Comparison of ENCODE assay signal across 15 cellular contexts in genomic region chr12:1174659-1175058, GRCh38.
"Had no signal": no experiment of that assay in that cellular context is flagged by ENCODE, and none has a peak within 500 bp of the region (broad histone marks: within the 10 kb centered on the region; RNA-seq: fewer than 3 reads in every experiment).

No MANE protein-coding gene starts in this region.

- H3K27me3 Mint-ChIP-seq: activated B cell treated with CpG ODN at 0.5 μM for 24 hours; activated CD4-positive, alpha-beta T cell treated with anti-CD3 and anti-CD28 coated beads, Interleukin-2, amount 10 ng/mL, durations not matched to agents 7 days and 5 days; activated naive CD4-positive, alpha-beta T cell treated with anti-CD3 and anti-CD28 coated beads, Interleukin-2, amount 50 U/mL, for 24 hours; dendritic cell treated with granulocyte-macrophage colony-stimulating factor and Interleukin-4, amounts not matched to agents 40 ng/mL and 50 ng/mL, for 4 days; stimulated activated naive CD8-positive, alpha-beta T cell treated with anti-CD3 and anti-CD28 coated beads, Interleukin-15, Interleukin-2, amounts not matched to agents 100 ng/mL and 50 ng/mL, for 24 hours had no signal

- H3K27ac Mint-ChIP-seq: activated B cell treated with CpG ODN at 0.5 μM for 24 hours; activated CD4-positive, alpha-beta T cell treated with anti-CD3 and anti-CD28 coated beads, Interleukin-2, amount 10 ng/mL, durations not matched to agents 7 days and 5 days; activated naive CD4-positive, alpha-beta T cell treated with anti-CD3 and anti-CD28 coated beads, Interleukin-2, amount 50 U/mL, for 24 hours; dendritic cell treated with granulocyte-macrophage colony-stimulating factor and Interleukin-4, amounts not matched to agents 40 ng/mL and 50 ng/mL, for 4 days; immature natural killer cell; mesothelial cell of epicardium; stimulated activated naive CD8-positive, alpha-beta T cell treated with anti-CD3 and anti-CD28 coated beads, Interleukin-15, Interleukin-2, amounts not matched to agents 100 ng/mL and 50 ng/mL, for 24 hours had no signal

- H2AFZ ChIP-seq: parathyroid adenoma had no signal

- H3K9me3 Mint-ChIP-seq: activated B cell treated with CpG ODN at 0.5 μM for 24 hours; activated naive CD4-positive, alpha-beta T cell treated with anti-CD3 and anti-CD28 coated beads, Interleukin-2, amount 50 U/mL, for 24 hours; dendritic cell treated with granulocyte-macrophage colony-stimulating factor and Interleukin-4, amounts not matched to agents 40 ng/mL and 50 ng/mL, for 4 days; immature natural killer cell; stimulated activated naive CD8-positive, alpha-beta T cell treated with anti-CD3 and anti-CD28 coated beads, Interleukin-15, Interleukin-2, amounts not matched to agents 100 ng/mL and 50 ng/mL, for 24 hours had no signal

- ATAC-seq: body of pancreas had no signal

- DNase-seq: activated B cell treated with CpG ODN at 0.5 μM for 24 hours; activated CD4-positive, alpha-beta T cell treated with anti-CD3 and anti-CD28 coated beads, Interleukin-2, amount 10 ng/mL, durations not matched to agents 7 days and 5 days; body of pancreas; esophagus squamous epithelium; foreskin fibroblast; immature natural killer cell; lower lobe of right lung; stimulated activated CD4-positive, alpha-beta T cell treated with anti-CD3 and anti-CD28 coated beads, Interleukin-15, amount 100 ng/mL, for 24 hours; stimulated activated CD4-positive, alpha-beta T cell treated with anti-CD3 and anti-CD28 coated beads, Interleukin-4, amount 100 ng/mL, for 24 hours; testis had no signal

- H3K27ac ChIP-seq: body of pancreas, esophagus squamous epithelium, lower lobe of right lung, parathyroid adenoma, testis had no signal

- H3K4me3 ChIP-seq: body of pancreas, esophagus squamous epithelium, lower lobe of right lung, testis had no signal

- H3K9me3 ChIP-seq: body of pancreas, esophagus squamous epithelium, lower lobe of right lung, testis had no signal

- H3K27me3 ChIP-seq: body of pancreas, esophagus squamous epithelium, testis had no signal

- H3K4me3 Mint-ChIP-seq: activated B cell treated with CpG ODN at 0.5 μM for 24 hours; activated CD4-positive, alpha-beta T cell treated with anti-CD3 and anti-CD28 coated beads, Interleukin-2, amount 10 ng/mL, durations not matched to agents 7 days and 5 days; activated naive CD4-positive, alpha-beta T cell treated with anti-CD3 and anti-CD28 coated beads, Interleukin-2, amount 50 U/mL, for 24 hours; dendritic cell treated with granulocyte-macrophage colony-stimulating factor and Interleukin-4, amounts not matched to agents 40 ng/mL and 50 ng/mL, for 4 days; immature natural killer cell; mesothelial cell of epicardium; stimulated activated naive CD8-positive, alpha-beta T cell treated with anti-CD3 and anti-CD28 coated beads, Interleukin-15, Interleukin-2, amounts not matched to agents 100 ng/mL and 50 ng/mL, for 24 hours had no signal

- H3K4me1 Mint-ChIP-seq: activated CD4-positive, alpha-beta T cell treated with anti-CD3 and anti-CD28 coated beads, Interleukin-2, amount 10 ng/mL, durations not matched to agents 7 days and 5 days; activated naive CD4-positive, alpha-beta T cell treated with anti-CD3 and anti-CD28 coated beads, Interleukin-2, amount 50 U/mL, for 24 hours; immature natural killer cell had no signal

- H3K9ac ChIP-seq: parathyroid adenoma had no signal

- H3K4me1 ChIP-seq: body of pancreas, lower lobe of right lung had no signal

- H3K36me3 ChIP-seq: lower lobe of right lung had no signal
